In the genomic region with DNA sequence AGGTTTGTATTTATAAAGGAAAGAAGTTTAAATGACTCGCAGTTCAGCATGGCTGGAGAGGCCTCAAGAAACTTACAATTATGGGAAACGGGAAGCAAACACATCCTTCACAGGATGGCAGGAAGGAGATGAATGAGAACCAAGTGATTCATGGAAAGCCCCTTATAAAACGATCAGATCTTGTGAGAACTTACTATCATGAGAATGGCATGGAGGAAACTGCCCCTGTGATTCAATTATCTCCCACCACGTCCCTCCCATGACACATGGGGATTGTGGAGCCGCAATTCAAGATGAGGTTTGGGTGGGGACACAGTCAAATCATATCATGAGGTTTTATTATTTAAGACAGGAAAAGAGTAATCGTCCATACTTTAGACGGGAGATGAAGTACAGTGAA, we compare ENCODE assay signal across 35 cellular contexts. TPM values are rescaled to one million over a fixed set of nuclear protein-coding genes. Genes with fewer than 3 reads are reported as not detected.
"Had no signal": no experiment of that assay in that cellular context is flagged by ENCODE, and none has a peak within 500 bp of the region (broad histone marks: within the 10 kb centered on the region; RNA-seq: fewer than 3 reads in every experiment).

No MANE protein-coding gene starts in this region.

- H3K36me3 Mint-ChIP-seq: activated naive CD8-positive, alpha-beta T cell had no signal

- H3K4me1 Mint-ChIP-seq: activated T-helper 17 cell treated with anti-CD3 and anti-CD28 coated beads, Interleukin-2, amount 50 U/mL, for 72 hours; endodermal cell had no signal

- H3K4me3 ChIP-seq: esophagus squamous epithelium, gastroesophageal sphincter, heart right ventricle, hepatocyte had no signal

- H3K27me3 ChIP-seq: brain microvascular endothelial cell, esophagus squamous epithelium, gastroesophageal sphincter, hepatocyte had no signal

- H3K27ac Mint-ChIP-seq: activated B cell treated with CpG ODN at 0.5 μM for 24 hours; activated CD8-positive, alpha-beta T cell treated with anti-CD3 and anti-CD28 coated beads for 36 hours; activated naive CD8-positive, alpha-beta T cell; activated T-helper 17 cell treated with anti-CD3 and anti-CD28 coated beads, Interleukin-2, amount 50 U/mL, for 72 hours; endodermal cell; T-helper 17 cell; T-helper 2 cell treated with Interferon-gamma antibody and Interleukin-4, amounts not matched to agents 5 μg/mL and 100 μg/mL, for 36 hours had no signal

- ATAC-seq: activated CD4-positive, CD25-positive, alpha-beta regulatory T cell treated with anti-CD3 and anti-CD28 coated beads, Interleukin-2, amount 50 U/mL, for 24 hours; activated CD8-positive, alpha-beta T cell treated with anti-CD3 and anti-CD28 coated beads for 36 hours; activated T-cell treated with anti-CD3 and anti-CD28 coated beads, Interleukin-2, amount 50 U/mL, for 4 hours; activated T-helper 17 cell treated with anti-CD3 and anti-CD28 coated beads, Interleukin-2, amount 50 U/mL, for 72 hours; gastroesophageal sphincter; heart right ventricle; T-helper 17 cell had no signal

- H2AFZ ChIP-seq: hepatocyte had no signal

- H3K27ac ChIP-seq: brain microvascular endothelial cell, epithelial cell of prostate, esophagus squamous epithelium, gastroesophageal sphincter, heart right ventricle, hepatocyte, VCaP had no signal

- H3K4me3 Mint-ChIP-seq: activated B cell treated with CpG ODN at 0.5 μM for 24 hours; activated CD8-positive, alpha-beta T cell treated with anti-CD3 and anti-CD28 coated beads for 36 hours; activated naive CD8-positive, alpha-beta T cell; activated T-cell treated with anti-CD3 and anti-CD28 coated beads, Interleukin-2, amount 50 U/mL, for 4 hours; activated T-helper 17 cell treated with anti-CD3 and anti-CD28 coated beads, Interleukin-2, amount 50 U/mL, for 72 hours; central memory CD8-positive, alpha-beta T cell; endodermal cell; T-helper 17 cell; T-helper 2 cell treated with Interferon-gamma antibody and Interleukin-4, amounts not matched to agents 5 μg/mL and 100 μg/mL, for 36 hours had no signal

- H3K4me1 ChIP-seq: heart right ventricle had no signal

- H3K79me2 ChIP-seq: hepatocyte had no signal

- DNase-seq: activated B cell treated with CpG ODN at 0.5 μM for 24 hours; activated CD4-positive, alpha-beta T cell treated with anti-CD3 and anti-CD28 coated beads for 48 hours; activated CD4-positive, alpha-beta T cell treated with anti-CD3 and anti-CD28 coated beads, Interleukin-2, amount 50 U/mL, for 1 hour; activated CD4-positive, alpha-beta T cell treated with anti-CD3 and anti-CD28 coated beads, Interleukin-2, amount 50 U/mL, for 48 hours; activated CD8-positive, alpha-beta memory T cell treated with anti-CD3 and anti-CD28 coated beads for 24 hours; activated CD8-positive, alpha-beta T cell treated with anti-CD3 and anti-CD28 coated beads for 36 hours; activated effector memory CD4-positive, alpha-beta T cell treated with Interleukin-2 at 50 U/mL for 16 hours; activated gamma-delta T cell treated with Interleukin-2 at 50 U/mL for 16 hours; activated naive CD4-positive, alpha-beta T cell treated with anti-CD3 and anti-CD28 coated beads, Interleukin-2, amount 50 U/mL, for 16 hours; activated naive CD4-positive, alpha-beta T cell treated with Interleukin-2 at 50 U/mL for 16 hours; activated T-cell treated with anti-CD3 and anti-CD28 coated beads, Interleukin-2, amount 50 U/mL, for 4 hours; amniotic stem cell; anterior cingulate cortex; brain microvascular endothelial cell; cortex of kidney; effector memory CD4-positive, alpha-beta T cell; endodermal cell; esophagus squamous epithelium; foreskin melanocyte; heart right ventricle; T-helper 1 cell; T-helper 17 cell had no signal

- H3K9me3 Mint-ChIP-seq: activated B cell treated with CpG ODN at 0.5 μM for 24 hours; activated CD8-positive, alpha-beta T cell treated with anti-CD3 and anti-CD28 coated beads for 36 hours; activated T-cell treated with anti-CD3 and anti-CD28 coated beads, Interleukin-2, amount 50 U/mL, for 4 hours; activated T-helper 17 cell treated with anti-CD3 and anti-CD28 coated beads, Interleukin-2, amount 50 U/mL, for 72 hours; central memory CD8-positive, alpha-beta T cell; endodermal cell; T-helper 2 cell treated with Interferon-gamma antibody and Interleukin-4, amounts not matched to agents 5 μg/mL and 100 μg/mL, for 36 hours had no signal

- H3K36me3 ChIP-seq: brain microvascular endothelial cell, esophagus squamous epithelium, gastroesophageal sphincter, heart right ventricle had no signal

- H3K4me2 ChIP-seq: hepatocyte had no signal

RNA-seq across cellular contexts. Expression of a gene that starts 4.0 kb away (rescaled TPM):
- total RNA-seq: cardiac septum, dermis microvascular lymphatic vessel endothelial cell, fibroblast of lung, glomerular endothelial cell, hepatocyte had no signal
- polyA plus RNA-seq: hepatocyte had no signal
